ENCODE assay signal across 13 cellular contexts in genomic region chr2:210366675-210367080, GRCh38. TPM values are rescaled to one million over a fixed set of nuclear protein-coding genes. Genes with fewer than 3 reads are reported as not detected.
DNase-seq lines count a peak whose midpoint lies in the region; ATAC-seq and TF ChIP-seq lines count a peak whose summit lies in the region.
"Had no signal": no experiment of that assay in that cellular context is flagged by ENCODE, and none has a peak within 500 bp of the region (broad histone marks: within the 10 kb centered on the region; RNA-seq: fewer than 3 reads in every experiment).

No MANE protein-coding gene starts in this region.

- 61 to 62% methylated on average over 2 of the region's 2 CpGs for WGBS in testis, 2 donors

- no peaks in the 10 kb centered on the region for H3K9me3 ChIP-seq in testis

- no peaks in the 10 kb centered on the region for H3K27me3 ChIP-seq in testis

- H3K36me3 ChIP-seq in testis (ENCODE audit: low read depth, missing control alignments) = no peaks in the 10 kb centered on the region

- no peak overlapping the region for H3K27ac ChIP-seq in testis

- no peak for TF ChIP-seq CTCF in testis (IDR thresholded peaks at IDR 0.05)

- TF ChIP-seq POLR2A in testis (IDR thresholded peaks at IDR 0.05) = no peak

- intact Hi-C loops in testis (cut with DNase I; ENCODE audit: low total_unique reads) = no loop called here

- no peak overlapping the region for H3K4me3 ChIP-seq in testis
- H3K4me3 ChIP-seq: K562 had no signal

- peak; percentile 54 for ATAC-seq in GM18867 (IDR thresholded peaks at IDR 0.05; ENCODE audit: unreplicated experiment)
- ATAC-seq in HG02610 (IDR thresholded peaks at IDR 0.05; ENCODE audit: unreplicated experiment) = peak; percentile 89
- ATAC-seq in HG03558 (IDR thresholded peaks at IDR 0.05; ENCODE audit: extremely low read depth, unreplicated experiment) = peak; percentile 81
- ATAC-seq: K562, left cardiac atrium had no signal

- H3K4me1 ChIP-seq in testis = no peaks in the 10 kb centered on the region

- DNase-seq in kidney tubule cell (ENCODE audit: low spot score) = peak; percentile 10
- DNase-seq in NAMALWA (ENCODE audit: low spot score) = no peak
- DNase-seq in testis = no peak
- no peak for DNase-seq in stimulated activated CD8-positive, alpha-beta memory T cell treated with anti-CD3 and anti-CD28 coated beads, Interleukin-4, amount 100 ng/mL, for 48 hours
- DNase-seq in NCI-H1417 (lab: John Stamatoyannopoulos, UW) = no peak
- DNase-seq: activated naive CD4-positive, alpha-beta T cell; left cardiac atrium; NCI-H2029 treated with DMSO at 0.1 percent for 48 hours; stimulated activated naive CD4-positive, alpha-beta T cell had no signal

RNA-seq across cellular contexts. Expression of gene MYL1, which starts 51.7 kb away (rescaled TPM):
- not detected for total RNA-seq in testis
- polyA plus RNA-seq in testis (ENCODE audit: insufficient read depth, low read depth, low replicate concordance) = 33.1 TPM
- total RNA-seq: K562, left cardiac atrium had no signal
- polyA plus RNA-seq: K562 had no signal
